21 cellular contexts compared by ENCODE assay signal in the genomic region with DNA sequence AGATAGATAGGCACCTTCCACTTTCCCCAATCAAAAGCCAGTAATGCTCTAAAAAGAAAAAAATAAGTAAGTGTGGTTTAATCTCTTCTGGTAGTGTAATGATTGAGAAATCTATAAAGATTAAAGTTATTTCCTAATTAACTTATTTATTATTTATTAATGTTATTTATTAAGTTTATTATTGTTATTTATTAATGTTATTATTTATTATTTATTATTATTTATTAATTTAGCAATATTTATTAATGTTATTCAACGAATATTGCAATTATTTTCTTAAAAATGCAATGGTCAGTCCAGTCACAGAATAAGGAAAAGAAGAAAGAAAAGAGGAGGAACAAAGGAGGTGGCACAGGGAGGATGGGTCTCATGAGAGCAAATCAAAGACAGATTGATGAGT.
"Had no signal": no experiment of that assay in that cellular context is flagged by ENCODE, and none has a peak within 500 bp of the region (broad histone marks: within the 10 kb centered on the region; RNA-seq: fewer than 3 reads in every experiment).

No MANE protein-coding gene starts in this region.

- H3K9me3 ChIP-seq: gastrocnemius medialis, left lung, mucosa of descending colon, psoas muscle, sigmoid colon, thoracic aorta, tibial nerve, upper lobe of left lung, uterus had no signal

- H3K36me3 ChIP-seq: gastrocnemius medialis, left lung, neural progenitor cell, sigmoid colon, thoracic aorta, tibial nerve, upper lobe of left lung, uterus had no signal

- H3K4me3 ChIP-seq: gastrocnemius medialis, left lung, mucosa of descending colon, neural progenitor cell, psoas muscle, sigmoid colon, thoracic aorta, tibial nerve, upper lobe of left lung, uterus had no signal

- H2AFZ ChIP-seq: neural progenitor cell had no signal

- DNase-seq: cortex of kidney; effector memory CD8-positive, alpha-beta T cell; gastrocnemius medialis; head of caudate nucleus; left cardiac atrium; left lung; mesenchymal stem cell; mucosa of descending colon; naive B cell; psoas muscle; right cardiac atrium; sigmoid colon; stimulated activated CD4-positive, alpha-beta T cell treated with anti-CD3 and anti-CD28 coated beads, Interleukin-15, amount 100 ng/mL, for 24 hours; stimulated activated CD4-positive, alpha-beta T cell treated with anti-CD3 and anti-CD28 coated beads, Interleukin-2, amount 100 ng/mL, for 48 hours; stimulated activated naive B cell treated with anti-CD40 and anti-IgM and Interleukin-4, amounts not matched to agents 10 μg/mL and 1 μg/mL and 100 μg/mL, for 72 hours; upper lobe of left lung; uterus had no signal

- H3K9ac ChIP-seq: neural progenitor cell had no signal

- H3K4me1 ChIP-seq: gastrocnemius medialis, left lung, neural progenitor cell, psoas muscle, sigmoid colon, tibial nerve, upper lobe of left lung, uterus had no signal

- H3K4me2 ChIP-seq: neural progenitor cell had no signal

- H3K27ac ChIP-seq: gastrocnemius medialis, left lung, neural progenitor cell, psoas muscle, sigmoid colon, thoracic aorta, tibial nerve, upper lobe of left lung, uterus had no signal

- ATAC-seq: effector memory CD8-positive, alpha-beta T cell; gastrocnemius medialis; left cardiac atrium; left lung; mucosa of descending colon; natural killer cell treated with Interleukin-12 subunit alpha and Interleukin-12 subunit beta and Interleukin-15 and Interleukin-18, amount 100 ng/mL, for 72 hours; psoas muscle; right cardiac atrium; stimulated activated naive B cell treated with anti-CD40 and anti-IgM and Interleukin-4, amounts not matched to agents 10 μg/mL and 1 μg/mL and 100 μg/mL, for 72 hours had no signal

- H3K27me3 ChIP-seq: gastrocnemius medialis, left lung, neural progenitor cell, sigmoid colon, tibial nerve, upper lobe of left lung, uterus had no signal
